Comparison of ENCODE assay signal across 13 cellular contexts in the genomic region with DNA sequence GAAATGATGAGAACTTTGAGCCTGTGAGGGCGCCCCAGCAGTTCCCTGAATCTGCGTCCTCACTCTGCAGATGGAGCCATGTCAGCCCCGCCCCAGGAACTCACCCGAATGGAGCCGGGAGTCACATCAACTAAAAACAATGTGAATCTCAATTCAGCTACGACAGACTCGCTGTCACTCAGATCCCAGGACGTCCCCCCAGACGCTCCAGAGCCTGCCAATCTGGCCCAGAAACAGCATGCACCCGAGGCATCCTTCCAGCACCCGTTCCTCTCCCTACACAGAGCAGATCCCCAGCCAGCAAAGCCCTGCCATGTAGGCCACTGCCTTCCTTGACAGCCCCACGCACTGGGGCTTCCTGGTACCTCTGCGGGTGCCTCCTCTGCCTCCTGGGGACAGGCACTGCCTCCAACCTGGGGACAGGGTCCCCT.
DNase-seq lines count a peak whose midpoint lies in the region; ATAC-seq and TF ChIP-seq lines count a peak whose summit lies in the region.
"Had no signal": no experiment of that assay in that cellular context is flagged by ENCODE, and none has a peak within 500 bp of the region (broad histone marks: within the 10 kb centered on the region; RNA-seq: fewer than 3 reads in every experiment).

No MANE protein-coding gene starts in this region.

- H3K27me3 ChIP-seq in SJSA1 (replicated peaks), result no peaks in the 10 kb centered on the region
- no peaks in the 10 kb centered on the region for H3K27me3 ChIP-seq in uterus
- H3K27me3 ChIP-seq: heart right ventricle had no signal

- 0 out of 2 replicates have a peak, but pooled peaks cover 6% of the 10 kb centered on the region for H3K36me3 ChIP-seq in SJSA1
- H3K36me3 ChIP-seq in uterus, result no peaks in the 10 kb centered on the region
- H3K36me3 ChIP-seq: heart right ventricle had no signal

- TF ChIP-seq POLR2A in uterus (IDR thresholded peaks at IDR 0.05), result no peak

- intact Hi-C loops in cardiac septum (cut with DNase I) (no loop called here), uterus (cut with DNase I; ENCODE audit: low total_unique reads) (no loop called here)

- DNase-seq in SJSA1 (ENCODE audit: low read depth in 1 of 2, low spot score in 2 of 2) (peak; percentile 71 to 72), cardiac septum (ENCODE audit: low spot score) (peak; percentile 73), omental fat pad (ENCODE audit: low spot score) (peak; percentile 22), uterus (no peak), AG08395 (ENCODE audit: low spot score) (no peak), AG08396 (ENCODE audit: low spot score) (no peak)
- DNase-seq: activated CD4-positive, alpha-beta T cell treated with anti-CD3 and anti-CD28 coated beads for 4 hours; activated T-cell treated with anti-CD3 and anti-CD28 coated beads, Interleukin-2, amount 50 U/mL, for 48 hours; SIG-M5; T1000 had no signal

- H3K27ac ChIP-seq in SJSA1 (peak overlapping the region; percentile 83), uterus (peak overlapping the region; percentile 91 to 95)

- H3K9me3 ChIP-seq in SJSA1 (replicated peaks) (no peaks in the 10 kb centered on the region), uterus (no peaks in the 10 kb centered on the region)
- H3K9me3 ChIP-seq: heart right ventricle had no signal

- H3K4me1 ChIP-seq in SJSA1 (replicated peaks) (peaks cover 45% of the 10 kb centered on the region), uterus (peaks cover 3 to 8% of the 10 kb centered on the region in 2 donors)

- TF ChIP-seq CTCF in omental fat pad (IDR thresholded peaks at IDR 0.05), result no peak
- TF ChIP-seq CTCF in uterus (IDR thresholded peaks at IDR 0.05), result no peak

- H3K4me3 ChIP-seq in SJSA1 (peak overlapping the region; percentile 14; the same call in 1 of the 2 replicates), uterus (peak overlapping the region in 1 of 2 donors; percentile 11)
- H3K4me3 ChIP-seq: heart right ventricle had no signal

- no peak for ATAC-seq in omental fat pad (ENCODE audit: low FRiP score)
- no peak for ATAC-seq in activated CD4-positive, CD25-positive, alpha-beta regulatory T cell treated with anti-CD3 and anti-CD28 coated beads, Interleukin-2, amount 50 U/mL, for 24 hours
- ATAC-seq: stimulated activated effector memory CD8-positive, alpha-beta T cell treated with anti-CD3 and anti-CD28 coated beads, Interleukin-12 subunit alpha, Interleukin-12 subunit beta, amount 100 ng/mL, for 72 hours had no signal

Comparison
In these comparisons a context has a peak if more than half of its experiments do, and no peak if none do; other contexts are left out.
1. DNase-seq: peak in SJSA1 (2 of 2), cardiac septum (single experiment) and omental fat pad (single experiment); none in uterus (0 of 2), AG08395 (single experiment) and AG08396 (single experiment).